In the genomic region with DNA sequence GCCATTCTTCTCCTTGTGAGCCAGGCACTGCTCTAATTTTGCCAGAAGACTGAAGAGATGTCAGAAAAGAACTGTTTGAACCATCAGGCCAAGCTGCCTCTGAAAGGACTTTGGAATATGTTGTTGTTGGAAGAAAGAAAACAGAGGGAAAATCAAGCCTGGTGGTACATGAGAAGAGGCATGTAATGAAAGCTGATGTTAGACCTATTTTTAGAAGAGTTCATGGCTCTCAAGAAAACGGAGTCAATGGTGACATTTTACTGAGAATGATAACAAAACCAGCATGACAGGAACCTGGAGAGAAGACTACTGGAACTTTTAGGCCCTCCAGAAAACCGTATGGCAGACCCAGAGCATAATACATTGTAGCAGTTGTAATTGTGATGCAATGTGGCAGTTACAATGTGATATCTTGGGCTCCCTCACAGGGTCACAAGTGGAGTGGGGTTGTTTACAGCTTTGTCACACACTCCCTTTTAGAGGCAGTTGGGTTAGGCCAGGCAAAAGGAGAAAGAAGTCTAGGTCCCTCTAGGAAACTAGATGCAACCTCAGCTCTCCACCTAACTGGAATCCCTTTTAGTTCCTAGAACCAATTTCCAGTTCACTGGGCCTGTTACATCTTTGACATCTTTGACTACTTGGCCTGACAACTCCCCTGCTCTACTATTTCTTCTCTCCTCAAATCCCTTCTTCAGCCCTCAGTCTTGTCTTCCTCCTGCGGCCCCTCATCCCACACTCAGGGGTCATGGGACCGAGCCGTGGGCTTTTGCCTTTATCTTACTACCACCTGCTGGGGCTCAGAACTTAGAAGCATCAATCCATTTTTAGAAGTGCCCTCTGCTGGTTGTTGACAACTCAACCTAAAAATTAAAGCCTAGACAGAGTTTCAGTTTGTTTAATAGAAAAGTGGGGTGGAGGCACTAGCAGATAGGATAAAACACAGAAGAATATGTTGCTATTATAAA, we compare ENCODE assay signal across 8 cellular contexts.
DNase-seq lines count a peak whose midpoint lies in the region; ATAC-seq and TF ChIP-seq lines count a peak whose summit lies in the region.

No MANE protein-coding gene starts in this region.

- no peaks in the 10 kb centered on the region for H3K36me3 ChIP-seq in kidney epithelial cell (ENCODE audit: control insufficient read depth, insufficient read depth, low read length)

- POLR2A ChIA-PET in activated B cell treated with CpG ODN at 0.5 μM for 24 hours (lab: Charles Lee) = interaction anchor here (1.1 kb wide), 1 partner anchor 61 kb away, joined by 3 read pairs; a partner anchor contains a TSS

- intact Hi-C loops in activated B cell treated with CpG ODN at 0.5 μM for 24 hours (cut with micrococcal nuclease) = loop anchor here (1.0 to 10.0 kb wide), 4 partner anchors 61 to 539 kb away; a partner anchor contains a TSS

- DNase-seq in stimulated activated CD4-positive, alpha-beta T cell treated with anti-CD3 and anti-CD28 coated beads, Interleukin-2, amount 100 ng/mL, for 4 hours (ENCODE audit: low read depth) = peak; percentile 9
- no peak for DNase-seq in stimulated activated CD4-positive, alpha-beta T cell treated with anti-CD3 and anti-CD28 coated beads, Interleukin-12 subunit alpha, Interleukin-12 subunit beta, amount 100 ng/mL, for 4 hours
- no peak for DNase-seq in activated B cell treated with CpG ODN at 0.5 μM for 24 hours
- no peak for DNase-seq in kidney epithelial cell (ENCODE audit: low read depth)
- no peak for DNase-seq in cerebellar nuclear complex (lab: John Stamatoyannopoulos, UW)
- no peak for DNase-seq in anterior cingulate cortex (lab: John Stamatoyannopoulos, UW)
- DNase-seq in ureter (ENCODE audit: low spot score) = no peak

- no peaks in the 10 kb centered on the region for H3K27me3 ChIP-seq in kidney epithelial cell (ENCODE audit: control insufficient read depth, insufficient read depth, low read length)

- H3K36me3 Mint-ChIP-seq in activated B cell treated with CpG ODN at 0.5 μM for 24 hours (ENCODE audit: low read depth) = no peaks in the 10 kb centered on the region

- no peaks in the 10 kb centered on the region for H3K27me3 Mint-ChIP-seq in activated B cell treated with CpG ODN at 0.5 μM for 24 hours

- H3K9me3 Mint-ChIP-seq in activated B cell treated with CpG ODN at 0.5 μM for 24 hours = no peaks in the 10 kb centered on the region

- H3K27ac Mint-ChIP-seq in activated B cell treated with CpG ODN at 0.5 μM for 24 hours = no peak overlapping the region

- no peak overlapping the region for H3K4me3 ChIP-seq in kidney epithelial cell (ENCODE audit: low read depth, low read length)

- CTCF ChIA-PET in activated B cell treated with CpG ODN at 0.5 μM for 24 hours (lab: Charles Lee) = interaction anchor here (1.2 to 3.8 kb wide), 7 partner anchors 13 to 677 kb away, joined by 3 to 52 read pairs (median 4); no protein-coding TSS in a partner anchor

- peak; percentile 63 for ATAC-seq in HG03432 (IDR thresholded peaks at IDR 0.05; ENCODE audit: unreplicated experiment)
- ATAC-seq in activated B cell treated with CpG ODN at 0.5 μM for 24 hours (ENCODE audit: low read depth) = peak; percentile 52

- peaks cover 11% of the 10 kb centered on the region for H3K4me1 Mint-ChIP-seq in activated B cell treated with CpG ODN at 0.5 μM for 24 hours

- H3K4me3 Mint-ChIP-seq in activated B cell treated with CpG ODN at 0.5 μM for 24 hours = no peak overlapping the region

- TF ChIP-seq CTCF in activated B cell treated with CpG ODN at 0.5 μM for 24 hours (IDR thresholded peaks at IDR 0.05) (no peak), kidney epithelial cell (IDR thresholded peaks at IDR 0.05; ENCODE audit: insufficient read depth, low read length, poor library complexity, severe bottlenecking) (peak; percentile 43)
